In the genomic region with DNA sequence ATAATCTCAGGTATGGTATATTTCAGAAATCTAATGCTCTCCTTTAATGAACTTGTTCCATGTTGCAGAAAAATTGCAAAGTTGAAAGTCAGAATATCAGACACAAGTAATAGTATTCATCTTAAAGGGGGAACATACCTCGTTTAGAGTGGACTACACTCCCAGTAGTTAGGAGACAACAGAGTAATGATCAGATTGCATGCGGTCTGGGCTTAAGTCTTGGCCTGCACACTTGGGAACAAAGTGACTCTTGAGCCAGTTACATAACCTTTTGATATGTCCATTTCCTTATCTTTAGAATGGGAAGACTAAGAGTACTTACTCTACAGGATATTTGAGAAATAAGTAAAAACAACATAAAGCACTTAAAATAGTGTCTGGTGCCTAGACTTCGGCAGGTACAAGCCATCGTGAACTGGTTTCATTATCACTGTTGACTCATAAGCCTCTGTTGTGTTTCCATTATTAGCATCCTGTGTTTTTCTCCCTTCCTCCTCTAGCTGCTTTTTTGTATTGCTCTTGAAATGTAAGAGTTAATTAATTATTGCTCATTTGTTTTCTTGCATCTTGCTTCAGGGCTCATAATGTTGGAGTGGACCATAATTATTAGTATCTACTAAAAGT, we compare ENCODE assay signal across 11 cellular contexts. TPM values are rescaled to one million over a fixed set of nuclear protein-coding genes. Genes with fewer than 3 reads are reported as not detected.
A peak's percentile ranks its signal among the peaks of the same experiment; 100 is the strongest.
DNase-seq lines count a peak whose midpoint lies in the region; ATAC-seq and TF ChIP-seq lines count a peak whose summit lies in the region.
"Had no signal": no experiment of that assay in that cellular context is flagged by ENCODE, and none has a peak within 500 bp of the region (broad histone marks: within the 10 kb centered on the region; RNA-seq: fewer than 3 reads in every experiment).

No MANE protein-coding gene starts in this region.

- peak overlapping the region; percentile 58 for H3K4me3 Mint-ChIP-seq in activated CD8-positive, alpha-beta memory T cell treated with anti-CD3 and anti-CD28 coated beads, Interleukin-2, amount 10 ng/mL, durations not matched to agents 7 days and 5 days
- H3K4me3 Mint-ChIP-seq in memory B cell: no peak overlapping the region
- H3K4me3 Mint-ChIP-seq in Caco-2 (ENCODE audit: unreplicated experiment): no peak overlapping the region
- H3K4me3 Mint-ChIP-seq: natural killer cell treated with Interleukin-12 subunit alpha and Interleukin-12 subunit beta and Interleukin-15 and Interleukin-18, amount 100 ng/mL, for 72 hours had no signal

- BruUV-seq in Caco-2 (replicated peaks; lab: Mats Ljungman, UMichigan): no TSS peak

- no peaks in the 10 kb centered on the region for H3K27me3 ChIP-seq in Caco-2 (replicated peaks; ENCODE audit: control insufficient read depth, insufficient read depth, low read length)
- H3K27me3 ChIP-seq: adrenal gland had no signal

- no peaks in the 10 kb centered on the region for H3K4me1 ChIP-seq in Caco-2

- intact Hi-C loops in Caco-2 (cut with micrococcal nuclease; ENCODE audit: unreplicated experiment): no loop called here

- TF ChIP-seq CTCF in Caco-2 (IDR thresholded peaks at IDR 0.05; ENCODE audit: insufficient read depth in 1 of 2, low read depth in 1 of 2, low read length in 1 of 2, severe bottlenecking in 1 of 2, unreplicated experiment in 1 of 2): no peak

- DNase-seq in activated CD8-positive, alpha-beta memory T cell treated with anti-CD3 and anti-CD28 coated beads, Interleukin-2, amount 10 ng/mL, durations not matched to agents 7 days and 5 days: no peak
- no peak for DNase-seq in activated CD8-positive, alpha-beta memory T cell treated with anti-CD3 and anti-CD28 coated beads, Interleukin-2, amount 50 U/mL, for 4 hours
- DNase-seq in memory B cell (ENCODE audit: low spot score in 2 of 2) (no peak), NCI-H774 (lab: John Stamatoyannopoulos, UW) (no peak), Caco-2 (no peak)
- DNase-seq: adrenal gland, NCI-H1694 had no signal

- H3K9me3 ChIP-seq in Caco-2: no peaks in the 10 kb centered on the region
- H3K9me3 ChIP-seq: adrenal gland had no signal

- H3K36me3 ChIP-seq in Caco-2 (ENCODE audit: control insufficient read depth, insufficient read depth, low read length): no peaks in the 10 kb centered on the region; the same call in 1 of the 2 replicates

- H3K36me3 Mint-ChIP-seq in activated CD8-positive, alpha-beta memory T cell treated with anti-CD3 and anti-CD28 coated beads, Interleukin-2, amount 10 ng/mL, durations not matched to agents 7 days and 5 days: peaks cover 16% of the 10 kb centered on the region
- H3K36me3 Mint-ChIP-seq in memory B cell: peaks cover 14% of the 10 kb centered on the region
- peaks cover 21% of the 10 kb centered on the region for H3K36me3 Mint-ChIP-seq in Caco-2 (ENCODE audit: insufficient read depth, unreplicated experiment)
- H3K36me3 Mint-ChIP-seq: natural killer cell treated with Interleukin-12 subunit alpha and Interleukin-12 subunit beta and Interleukin-15 and Interleukin-18, amount 100 ng/mL, for 72 hours had no signal

- H3K4me1 Mint-ChIP-seq in activated CD8-positive, alpha-beta memory T cell treated with anti-CD3 and anti-CD28 coated beads, Interleukin-2, amount 10 ng/mL, durations not matched to agents 7 days and 5 days: peaks cover 16% of the 10 kb centered on the region
- no peaks in the 10 kb centered on the region for H3K4me1 Mint-ChIP-seq in memory B cell
- H3K4me1 Mint-ChIP-seq in Caco-2 (ENCODE audit: low read depth, unreplicated experiment): no peaks in the 10 kb centered on the region

- CTCF ChIA-PET in activated CD8-positive, alpha-beta memory T cell treated with anti-CD3 and anti-CD28 coated beads, Interleukin-2, amount 10 ng/mL, durations not matched to agents 7 days and 5 days (lab: Charles Lee): no interaction called here
- CTCF ChIA-PET in Caco-2 (lab: Charles Lee): no interaction called here

- peak overlapping the region; percentile 81 for H3K27ac Mint-ChIP-seq in activated CD8-positive, alpha-beta memory T cell treated with anti-CD3 and anti-CD28 coated beads, Interleukin-2, amount 10 ng/mL, durations not matched to agents 7 days and 5 days
- H3K27ac Mint-ChIP-seq in memory B cell (peak overlapping the region; percentile 47), Caco-2 (ENCODE audit: unreplicated experiment) (no peak overlapping the region)

- H3K9me3 Mint-ChIP-seq in activated CD8-positive, alpha-beta memory T cell treated with anti-CD3 and anti-CD28 coated beads, Interleukin-2, amount 10 ng/mL, durations not matched to agents 7 days and 5 days (ENCODE audit: low read depth): no peaks in the 10 kb centered on the region
- H3K9me3 Mint-ChIP-seq in memory B cell (no peaks in the 10 kb centered on the region), Caco-2 (ENCODE audit: unreplicated experiment) (no peaks in the 10 kb centered on the region)
- H3K9me3 Mint-ChIP-seq: natural killer cell treated with Interleukin-12 subunit alpha and Interleukin-12 subunit beta and Interleukin-15 and Interleukin-18, amount 100 ng/mL, for 72 hours had no signal

- peak; percentile 86 for ATAC-seq in activated CD8-positive, alpha-beta memory T cell treated with anti-CD3 and anti-CD28 coated beads, Interleukin-2, amount 10 ng/mL, durations not matched to agents 7 days and 5 days
- peak; percentile 87 for ATAC-seq in GM21723 (IDR thresholded peaks at IDR 0.05; ENCODE audit: unreplicated experiment)
- peak; percentile 75 for ATAC-seq in HG03457 (IDR thresholded peaks at IDR 0.05; ENCODE audit: unreplicated experiment)
- no peak for ATAC-seq in memory B cell (ENCODE audit: low read depth)
- no peak for ATAC-seq in GM19455 (IDR thresholded peaks at IDR 0.05; ENCODE audit: unreplicated experiment)
- ATAC-seq: natural killer cell treated with Interleukin-12 subunit alpha and Interleukin-12 subunit beta and Interleukin-15 and Interleukin-18, amount 100 ng/mL, for 72 hours had no signal

- no peak overlapping the region for H3K4me3 ChIP-seq in Caco-2 (ENCODE audit: low read depth, low read length)
- H3K4me3 ChIP-seq: adrenal gland had no signal

- POLR2A ChIA-PET in Caco-2 (lab: Charles Lee): no interaction called here

- no peaks in the 10 kb centered on the region for H3K27me3 Mint-ChIP-seq in activated CD8-positive, alpha-beta memory T cell treated with anti-CD3 and anti-CD28 coated beads, Interleukin-2, amount 10 ng/mL, durations not matched to agents 7 days and 5 days
- H3K27me3 Mint-ChIP-seq in memory B cell (no peaks in the 10 kb centered on the region), Caco-2 (ENCODE audit: insufficient read depth, unreplicated experiment) (no peaks in the 10 kb centered on the region)
- H3K27me3 Mint-ChIP-seq: natural killer cell treated with Interleukin-12 subunit alpha and Interleukin-12 subunit beta and Interleukin-15 and Interleukin-18, amount 100 ng/mL, for 72 hours had no signal

RNA-seq across cellular contexts. Expression of gene DPY19L3, which starts 53.0 kb away (rescaled TPM):
- 10 to 100 TPM in 1 of 2 experiments, 1 to 10 TPM in 1; 8.9 to 10.2 TPM for total RNA-seq in activated CD8-positive, alpha-beta memory T cell treated with anti-CD3 and anti-CD28 coated beads, Interleukin-2, amount 10 ng/mL, durations not matched to agents 7 days and 5 days
- total RNA-seq in Caco-2 (2022): 40.7 and 41.5 TPM in 2 replicates

Comparison
In these comparisons a context has a peak if more than half of its experiments do, and no peak if none do; other contexts are left out.
1. ATAC-seq: peak in activated CD8-positive, alpha-beta memory T cell treated with anti-CD3 and anti-CD28 coated beads, Interleukin-2, amount 10 ng/mL, durations not matched to agents 7 days and 5 days (single experiment), GM21723 (single experiment) and HG03457 (single experiment); none in memory B cell (single experiment) and GM19455 (single experiment).